1 cellular context compared by ENCODE assay signal in genomic region chr16:88337021-88337420, GRCh38.
TF ChIP-seq lines count a peak whose summit lies in the region.

No MANE protein-coding gene starts in this region.

TF ChIP-seq in IMR-90, 13 proteins besides CTCF, POLR2A, EP300 and RAD21:
- no peak for TF ChIP-seq MXI1 (IDR thresholded peaks at IDR 0.05; ENCODE audit: borderline replicate concordance, low read depth, low read length)
